10 cellular contexts compared by ENCODE assay signal in genomic region chr2:218960196-218961165, GRCh38. TPM values are rescaled to one million over a fixed set of nuclear protein-coding genes. Genes with fewer than 3 reads are reported as not detected.
DNase-seq lines count a peak whose midpoint lies in the region; ATAC-seq and TF ChIP-seq lines count a peak whose summit lies in the region.
"Had no signal": no experiment of that assay in that cellular context is flagged by ENCODE, and none has a peak within 500 bp of the region (broad histone marks: within the 10 kb centered on the region; RNA-seq: fewer than 3 reads in every experiment).

No MANE protein-coding gene starts in this region.

- H3K4me3 ChIP-seq in skeletal muscle satellite cell (ENCODE audit: low read length) (no peak overlapping the region), psoas muscle (no peak overlapping the region)

- H3K9me3 ChIP-seq in skeletal muscle satellite cell (replicated peaks; ENCODE audit: low read length) (no peaks in the 10 kb centered on the region), psoas muscle (no peaks in the 10 kb centered on the region)
- H3K9me3 ChIP-seq: SJCRH30 had no signal

- H3K27ac ChIP-seq in psoas muscle, result no peak overlapping the region
- H3K27ac ChIP-seq: SJCRH30 had no signal

- WGBS in psoas muscle, 3 donors, result 1 to 2% (median 2%) methylated on average over 90 to 105 of the region's 105 CpGs

- DNase-seq in NCI-H82 (lab: John Stamatoyannopoulos, UW) (peak; percentile 74), NCI-H82 treated with DMSO at 0.1 percent for 48 hours (lab: John Stamatoyannopoulos, UW; ENCODE audit: unreplicated experiment) (no peak), NCI-H345 treated with DMSO at 0.1 percent for 48 hours (lab: John Stamatoyannopoulos, UW; ENCODE audit: unreplicated experiment) (peak; percentile 22), ecto neural progenitor cell (ENCODE audit: low spot score) (peak; percentile 55), psoas muscle (no peak), putamen (ENCODE audit: low spot score) (no peak)
- DNase-seq: stimulated activated CD4-positive, alpha-beta T cell treated with anti-CD3 and anti-CD28 coated beads, Interleukin-12 subunit alpha, Interleukin-12 subunit beta, amount 100 ng/mL, for 4 hours had no signal

- ATAC-seq in psoas muscle (no peak), HG03521 (IDR thresholded peaks at IDR 0.05; ENCODE audit: unreplicated experiment) (no peak)

- peaks cover 22% of the 10 kb centered on the region for H3K4me1 ChIP-seq in skeletal muscle satellite cell (ENCODE audit: control insufficient read depth, insufficient read depth, low read length)
- H3K4me1 ChIP-seq in psoas muscle, result peaks cover 6% of the 10 kb centered on the region

- peak overlapping the region; percentile 79 for H3K4me2 ChIP-seq in skeletal muscle satellite cell (ENCODE audit: low read length)

- H3K27me3 ChIP-seq in skeletal muscle satellite cell (ENCODE audit: control insufficient read depth, insufficient read depth, low read length) (peaks cover 78% of the 10 kb centered on the region), psoas muscle (ENCODE audit: insufficient read depth in 3 of 3, low read length in 2 of 3) (peaks cover 0 to 91% (median 44%) of the 10 kb centered on the region in 3 donors)
- H3K27me3 ChIP-seq: SJCRH30 had no signal

- no peak overlapping the region for H3K9ac ChIP-seq in skeletal muscle satellite cell (ENCODE audit: low read depth, low read length)

- no peak for TF ChIP-seq CTCF in psoas muscle (IDR thresholded peaks at IDR 0.05)

- intact Hi-C loops in psoas muscle (cut with DNase I), result no loop called here

- H3K36me3 ChIP-seq in skeletal muscle satellite cell (ENCODE audit: insufficient read depth, low read length) (no peaks in the 10 kb centered on the region), psoas muscle (ENCODE audit: insufficient read depth in 1 of 2, low read depth in 1 of 2) (no peaks in the 10 kb centered on the region)
- H3K36me3 ChIP-seq: SJCRH30 had no signal

RNA-seq across cellular contexts. Expression of gene CDK5R2, which starts 1.0 kb away (rescaled TPM):
- 0.22 TPM in 1 of 2 replicates, not detected in the other for total RNA-seq in skeletal muscle satellite cell (2012; rRNA removed)
- total RNA-seq in psoas muscle, result not detected
- polyA plus RNA-seq in psoas muscle, result under 1 TPM in 1 of 3 donors, not detected in 2; 0.03 TPM

RNA-seq across cellular contexts. Expression of gene FEV, which starts 24.5 kb away (rescaled TPM):
- not detected in 2 replicates for total RNA-seq in skeletal muscle satellite cell (2012; rRNA removed)
- total RNA-seq in psoas muscle, result not detected
- polyA plus RNA-seq in psoas muscle, result not detected
- total RNA-seq: SJCRH30 had no signal

RNA-seq across cellular contexts. Expression of gene CRYBA2, which starts 32.7 kb away (rescaled TPM):
- not detected in 2 replicates for total RNA-seq in skeletal muscle satellite cell (2012; rRNA removed)
- not detected for total RNA-seq in psoas muscle
- under 1 TPM in 1 of 3 donors, not detected in 2; 0.08 TPM for polyA plus RNA-seq in psoas muscle
- total RNA-seq: SJCRH30 had no signal

Comparison
In these comparisons a context has a peak if more than half of its experiments do, and no peak if none do; other contexts are left out.
1. DNase-seq: peak in NCI-H82 (single experiment), NCI-H345 treated with DMSO at 0.1 percent for 48 hours (single experiment) and ecto neural progenitor cell (single experiment); none in NCI-H82 treated with DMSO at 0.1 percent for 48 hours (single experiment), psoas muscle (0 of 2) and putamen (single experiment).